Comparison of ENCODE assay signal across 27 cellular contexts in the genomic region with DNA sequence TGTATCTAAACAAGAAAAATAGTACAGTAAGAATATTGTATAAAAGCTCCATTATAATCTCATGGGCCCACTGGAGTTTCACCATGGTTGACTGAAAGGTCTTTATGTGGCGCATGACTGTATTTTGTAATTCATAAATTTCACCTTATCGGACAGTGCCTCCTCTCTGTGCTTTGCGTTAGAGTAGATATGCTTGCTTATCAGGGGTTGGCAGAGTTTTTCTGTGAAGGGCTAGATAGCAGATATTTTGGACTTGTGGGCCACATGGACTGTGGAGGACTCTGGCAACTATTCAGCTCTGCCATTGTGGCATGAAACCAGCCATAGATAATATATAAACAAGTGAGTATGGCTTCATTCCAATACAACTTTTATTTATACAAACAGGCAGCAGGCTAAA. TPM values are rescaled to one million over a fixed set of nuclear protein-coding genes. Genes with fewer than 3 reads are reported as not detected.
A peak's percentile ranks its signal among the peaks of the same experiment; 100 is the strongest.
DNase-seq lines count a peak whose midpoint lies in the region; ATAC-seq and TF ChIP-seq lines count a peak whose summit lies in the region.
"Had no signal": no experiment of that assay in that cellular context is flagged by ENCODE, and none has a peak within 500 bp of the region (broad histone marks: within the 10 kb centered on the region; RNA-seq: fewer than 3 reads in every experiment).

No MANE protein-coding gene starts in this region.

- no peak overlapping the region for H3K4me3 ChIP-seq in PC-9
- H3K4me3 ChIP-seq in left lung, result no peak overlapping the region
- H3K4me3 ChIP-seq: body of pancreas, dorsolateral prefrontal cortex, GM23338, lung had no signal

- H3K27me3 ChIP-seq in PC-9 (ENCODE audit: insufficient read depth, low read depth) (no peaks in the 10 kb centered on the region), left lung (no peaks in the 10 kb centered on the region)
- H3K27me3 ChIP-seq: BE2C, body of pancreas, dorsolateral prefrontal cortex had no signal

- H3K36me3 ChIP-seq in PC-9 (ENCODE audit: low read depth), result no peaks in the 10 kb centered on the region; the same call in 1 of the 2 replicates
- H3K36me3 ChIP-seq in left lung, result peaks cover 0 to 7% of the 10 kb centered on the region in 2 donors
- H3K36me3 ChIP-seq: BE2C had no signal

- POLR2A ChIA-PET in PC-9 (lab: Charles Lee; ENCODE audit: unreplicated experiment), result no interaction called here

- H3K27ac ChIP-seq in PC-9 (no peak overlapping the region), left lung (no peak overlapping the region)
- H3K27ac ChIP-seq: body of pancreas, dorsolateral prefrontal cortex had no signal

- BruUV-seq in PC-9 (replicated peaks; lab: Mats Ljungman, UMichigan), result no TSS peak

- H2AFZ ChIP-seq in PC-9, result no peak overlapping the region
- H2AFZ ChIP-seq: GM23338 had no signal

- TF ChIP-seq CTCF in PC-9 (conservative IDR thresholded peaks at IDR 0.05) (no peak), left lung (IDR thresholded peaks at IDR 0.05) (no peak)

- no peaks in the 10 kb centered on the region for H3K9me2 ChIP-seq in PC-9 (ENCODE audit: insufficient read depth)

- H3K9me3 ChIP-seq in PC-9 (ENCODE audit: insufficient read depth, low read depth) (no peaks in the 10 kb centered on the region), left lung (no peaks in the 10 kb centered on the region)
- H3K9me3 ChIP-seq: BE2C, body of pancreas had no signal

- peaks cover 27% of the 10 kb centered on the region; the same call in 1 of the 2 replicates for H3F3A ChIP-seq in PC-9 (ENCODE audit: insufficient read depth, low read depth)

- peak; percentile 22 for ATAC-seq in left lung
- ATAC-seq: body of pancreas; GM23338; stimulated activated effector memory CD8-positive, alpha-beta T cell treated with anti-CD3 and anti-CD28 coated beads, Interleukin-12 subunit alpha, Interleukin-12 subunit beta, amount 100 ng/mL, for 72 hours had no signal

- CTCF ChIA-PET in PC-9 (lab: Charles Lee), result no interaction called here

- intact Hi-C loops in PC-9 (cut with micrococcal nuclease; ENCODE audit: unreplicated experiment) (no loop called here), left lung (cut with DNase I) (no loop called here)

- DNase-seq in DMS79 treated with DMSO at 0.1 percent for 48 hours (lab: John Stamatoyannopoulos, UW), result peak; percentile 39
- DNase-seq in PC-9, result no peak
- DNase-seq in foreskin melanocyte, result peak; percentile 78
- DNase-seq in left lung, result no peak
- DNase-seq in anterior cingulate cortex (lab: John Stamatoyannopoulos, UW), result no peak
- DNase-seq in NCI-H1105 treated with DMSO at 0.1 percent for 48 hours (lab: John Stamatoyannopoulos, UW), result no peak
- no peak for DNase-seq in SW480 (ENCODE audit: low spot score)
- no peak for DNase-seq in NCI-H774 (lab: John Stamatoyannopoulos, UW)
- DNase-seq: activated CD4-positive, alpha-beta memory T cell treated with anti-CD3 and anti-CD28 coated beads for 36 hours; activated CD4-positive, CD25-positive, alpha-beta regulatory T cell treated with anti-CD3 and anti-CD28 coated beads, Interleukin-2, amount 50 U/mL, for 72 hours; activated CD8-positive, alpha-beta memory T cell treated with anti-CD3 and anti-CD28 coated beads, Interleukin-2, amount 50 U/mL, for 4 hours; activated naive CD4-positive, alpha-beta T cell treated with Interleukin-2 at 50 U/mL for 16 hours; BE2C; body of pancreas; cerebellar nuclear complex; COR-L47; DND-41; dorsolateral prefrontal cortex; islet precursor cell; Kasumi-1; NCI-H1417 treated with DMSO at 0.1 percent for 48 hours; NCI-H2081; NCI-H2227 treated with DMSO at 0.1 percent for 48 hours; RPMI8226 had no signal

- peaks cover 40% of the 10 kb centered on the region for H4K20me1 ChIP-seq in PC-9 (ENCODE audit: insufficient read depth)

- H3K4me2 ChIP-seq in PC-9, result peak overlapping the region; percentile 11; the same call in 1 of the 2 replicates
- H3K4me2 ChIP-seq: GM23338 had no signal

- peaks cover 12% of the 10 kb centered on the region for H3K4me1 ChIP-seq in PC-9 (replicated peaks; ENCODE audit: insufficient read depth)
- peaks cover 5% of the 10 kb centered on the region in 2 donors for H3K4me1 ChIP-seq in left lung
- H3K4me1 ChIP-seq: BE2C had no signal

- H3K79me2 ChIP-seq in PC-9 (ENCODE audit: low read depth), result peaks cover 75% of the 10 kb centered on the region

RNA-seq across cellular contexts. Expression of a gene that starts 23.2 kb away (rescaled TPM):
- total RNA-seq in PC-9 (2021) (58.2 and 70.3 TPM in 2 replicates), left lung (10 to 100 TPM; 55.1 to 63.5 TPM)

RNA-seq across cellular contexts. Expression of a gene that starts 43.7 kb away (rescaled TPM):
- 185 and 235 TPM in 2 replicates for total RNA-seq in PC-9 (2021)
- 100 to 1,000 TPM; 340 to 479 TPM for total RNA-seq in left lung

Comparison
In these comparisons a context has a peak if more than half of its experiments do, and no peak if none do; other contexts are left out.
1. DNase-seq: peak in DMS79 treated with DMSO at 0.1 percent for 48 hours (single experiment) and foreskin melanocyte (single experiment); none in PC-9 (0 of 2), left lung (0 of 2), anterior cingulate cortex (0 of 58), NCI-H1105 treated with DMSO at 0.1 percent for 48 hours (single experiment), SW480 (single experiment) and NCI-H774 (single experiment).